ENCODE assay signal across 8 cellular contexts in genomic region chr11:133078591-133079179, GRCh38.
A peak's percentile ranks its signal among the peaks of the same experiment; 100 is the strongest.
DNase-seq lines count a peak whose midpoint lies in the region; ATAC-seq and TF ChIP-seq lines count a peak whose summit lies in the region.

No MANE protein-coding gene starts in this region.

- H3K27me3 ChIP-seq in mammary epithelial cell (ENCODE audit: insufficient read depth, low read length) (peaks cover 12% of the 10 kb centered on the region), aorta (ENCODE audit: control insufficient read depth in 1 of 2, insufficient read depth in 2 of 2, low read length in 1 of 2) (no peaks in the 10 kb centered on the region)

- H2AFZ ChIP-seq in mammary epithelial cell (ENCODE audit: low read depth, low read length), result no peak overlapping the region

- H3K9ac ChIP-seq in mammary epithelial cell (ENCODE audit: insufficient read depth, low read length), result no peak overlapping the region

- H3K9me3 ChIP-seq in mammary epithelial cell (replicated peaks; ENCODE audit: insufficient read depth, low read length), result no peaks in the 10 kb centered on the region
- no peaks in the 10 kb centered on the region for H3K9me3 ChIP-seq in aorta (ENCODE audit: control insufficient read depth, low read length)

- H4K20me1 ChIP-seq in mammary epithelial cell (ENCODE audit: insufficient read depth, low read length), result no peaks in the 10 kb centered on the region

- CTCF ChIA-PET in activated naive CD4-positive, alpha-beta T cell treated with anti-CD3 and anti-CD28 coated beads for 36 hours (lab: Charles Lee), result interaction anchor here (0.8 to 1.5 kb wide), 4 partner anchors 8 to 756 kb away, joined by 3 to 6 read pairs (median 4); no protein-coding TSS in a partner anchor
- CTCF ChIA-PET in mammary epithelial cell (lab: Charles Lee; ENCODE audit: low non-redundant PET), result interaction anchor here (0.5 to 0.7 kb wide), 5 partner anchors 55 to 1188 kb away, joined by 3 to 6 read pairs (median 3); no protein-coding TSS in a partner anchor

- H3K36me3 ChIP-seq in mammary epithelial cell (ENCODE audit: insufficient read depth, low read length) (no peaks in the 10 kb centered on the region), aorta (ENCODE audit: control insufficient read depth in 1 of 2, insufficient read depth in 2 of 2, low read length in 1 of 2) (no peaks in the 10 kb centered on the region)

- H3K4me1 ChIP-seq in mammary epithelial cell (ENCODE audit: insufficient read depth, low read length), result no peaks in the 10 kb centered on the region
- no peaks in the 10 kb centered on the region for H3K4me1 ChIP-seq in aorta (ENCODE audit: control insufficient read depth in 1 of 2, insufficient read depth in 2 of 2, low read length in 2 of 2)

- 18% methylated on average over 20 of the region's 20 CpGs for WGBS in mammary epithelial cell (ENCODE audit: low coverage, missing lambda C conversion rate)
- 16 to 19% methylated on average over 20 of the region's 20 CpGs for WGBS in aorta, 2 donors

- BruUV-seq in mammary epithelial cell (replicated peaks; lab: Mats Ljungman, UMichigan), result no TSS peak

- peak; percentile 85 to 89 for TF ChIP-seq CTCF in mammary epithelial cell (conservative IDR thresholded peaks at IDR 0.05 in 1 of 2, IDR thresholded peaks at IDR 0.05 in 1 of 2; ENCODE audit: extremely low read depth in 1 of 2, insufficient read depth in 1 of 2, low read depth in 1 of 2, low read length in 2 of 2)

- ATAC-seq in HG02870 (IDR thresholded peaks at IDR 0.05; ENCODE audit: unreplicated experiment) (peak; percentile 35), left lobe of liver (peak; percentile 59), aorta (ENCODE audit: low FRiP score) (peak; percentile 34), HG03135 (IDR thresholded peaks at IDR 0.05; ENCODE audit: unreplicated experiment) (no peak)

- H3K27me3 Mint-ChIP-seq in activated naive CD4-positive, alpha-beta T cell treated with anti-CD3 and anti-CD28 coated beads for 36 hours (ENCODE audit: low read depth), result peaks cover 19% of the 10 kb centered on the region

- H3K4me3 Mint-ChIP-seq in activated naive CD4-positive, alpha-beta T cell treated with anti-CD3 and anti-CD28 coated beads for 36 hours, result no peak overlapping the region

- in situ Hi-C loops in mammary epithelial cell (cut with MboI; ENCODE audit: low sequenced_read_pairs in 2 of 2), result no loop called here

- H3K36me3 Mint-ChIP-seq in activated naive CD4-positive, alpha-beta T cell treated with anti-CD3 and anti-CD28 coated beads for 36 hours (ENCODE audit: low read depth), result no peaks in the 10 kb centered on the region

- H3K4me3 ChIP-seq in mammary epithelial cell (replicated peaks in 1 of 3; ENCODE audit: insufficient read depth in 1 of 3, low read depth in 2 of 3, low read length in 3 of 3) (no peak overlapping the region), aorta (ENCODE audit: low read length in 2 of 2) (no peak overlapping the region)

- no peak overlapping the region for H3K27ac Mint-ChIP-seq in activated naive CD4-positive, alpha-beta T cell treated with anti-CD3 and anti-CD28 coated beads for 36 hours

- peak; percentile 44 for DNase-seq in activated naive CD4-positive, alpha-beta T cell treated with anti-CD3 and anti-CD28 coated beads for 36 hours
- DNase-seq in activated naive CD4-positive, alpha-beta T cell (lab: John Stamatoyannopoulos, UW), result no peak
- DNase-seq in NCI-H82 (lab: John Stamatoyannopoulos, UW) (peak; percentile 65), mammary epithelial cell (peak; percentile 18), left lobe of liver (ENCODE audit: low spot score) (no peak), aorta (no peak)

- H3K4me1 Mint-ChIP-seq in activated naive CD4-positive, alpha-beta T cell treated with anti-CD3 and anti-CD28 coated beads for 36 hours (ENCODE audit: low read depth), result no peaks in the 10 kb centered on the region

- intact Hi-C loops in activated naive CD4-positive, alpha-beta T cell treated with anti-CD3 and anti-CD28 coated beads for 36 hours (cut with micrococcal nuclease), result loop anchor here (1.0 kb wide), 1 partner anchor 757 kb away; no protein-coding TSS in a partner anchor
- intact Hi-C loops in mammary epithelial cell (cut with micrococcal nuclease) (loop anchor here (1.0 kb wide), 2 partner anchors 85 to 757 kb away; no protein-coding TSS in a partner anchor), aorta (cut with DNase I) (no loop called here)

- no peaks in the 10 kb centered on the region for H3K9me3 Mint-ChIP-seq in activated naive CD4-positive, alpha-beta T cell treated with anti-CD3 and anti-CD28 coated beads for 36 hours

- no peak overlapping the region for H3K4me2 ChIP-seq in mammary epithelial cell (ENCODE audit: insufficient read depth, low read depth, low read length)

- H3K27ac ChIP-seq in mammary epithelial cell (ENCODE audit: insufficient read depth, low read depth, low read length) (no peak overlapping the region), aorta (ENCODE audit: low read depth in 1 of 2, low read length in 2 of 2) (no peak overlapping the region)

- no peaks in the 10 kb centered on the region for H3K79me2 ChIP-seq in mammary epithelial cell (ENCODE audit: insufficient read depth, low read length)

- dilution Hi-C loops in mammary epithelial cell (cut with HindIII; ENCODE audit: low sequenced_read_pairs), result no loop called here

Comparison
In these comparisons a context has a peak if more than half of its experiments do, and no peak if none do; other contexts are left out.
1. DNase-seq: peak in activated naive CD4-positive, alpha-beta T cell treated with anti-CD3 and anti-CD28 coated beads for 36 hours (single experiment), NCI-H82 (single experiment) and mammary epithelial cell (single experiment); none in activated naive CD4-positive, alpha-beta T cell (0 of 4), left lobe of liver (single experiment) and aorta (0 of 2).
2. intact Hi-C loops: an anchor here in activated naive CD4-positive, alpha-beta T cell treated with anti-CD3 and anti-CD28 coated beads for 36 hours (1.0 kb wide) and mammary epithelial cell (1.0 kb wide); none called in aorta.